17 cellular contexts compared by ENCODE assay signal in genomic region chr17:80838381-80839345, GRCh38.
DNase-seq lines count a peak whose midpoint lies in the region; ATAC-seq lines count a peak whose summit lies in the region.
"Had no signal": no experiment of that assay in that cellular context is flagged by ENCODE, and none has a peak within 500 bp of the region (broad histone marks: within the 10 kb centered on the region; RNA-seq: fewer than 3 reads in every experiment).

No MANE protein-coding gene starts in this region.

- peaks cover 17% of the 10 kb centered on the region for H3K36me3 Mint-ChIP-seq in activated naive CD4-positive, alpha-beta T cell treated with anti-CD3 and anti-CD28 coated beads for 36 hours (ENCODE audit: low read depth)
- H3K36me3 Mint-ChIP-seq in activated naive CD8-positive, alpha-beta T cell treated with anti-CD3 and anti-CD28 coated beads, Interleukin-2, amount 50 U/mL, for 24 hours (ENCODE audit: low read depth) = peaks cover 8% of the 10 kb centered on the region
- peaks cover 17% of the 10 kb centered on the region for H3K36me3 Mint-ChIP-seq in stimulated activated effector memory CD8-positive, alpha-beta T cell treated with anti-CD3 and anti-CD28 coated beads, Interleukin-12 subunit alpha, Interleukin-12 subunit beta, amount 100 ng/mL, for 72 hours

- H3K27me3 Mint-ChIP-seq in activated naive CD4-positive, alpha-beta T cell treated with anti-CD3 and anti-CD28 coated beads for 36 hours (ENCODE audit: low read depth) = no peaks in the 10 kb centered on the region
- no peaks in the 10 kb centered on the region for H3K27me3 Mint-ChIP-seq in activated naive CD8-positive, alpha-beta T cell treated with anti-CD3 and anti-CD28 coated beads, Interleukin-2, amount 50 U/mL, for 24 hours

- peaks cover 9% of the 10 kb centered on the region for H3K4me1 Mint-ChIP-seq in activated naive CD4-positive, alpha-beta T cell treated with anti-CD3 and anti-CD28 coated beads for 36 hours (ENCODE audit: low read depth)
- H3K4me1 Mint-ChIP-seq in activated naive CD8-positive, alpha-beta T cell treated with anti-CD3 and anti-CD28 coated beads, Interleukin-2, amount 50 U/mL, for 24 hours = peaks cover 12% of the 10 kb centered on the region
- H3K4me1 Mint-ChIP-seq in stimulated activated effector memory CD8-positive, alpha-beta T cell treated with anti-CD3 and anti-CD28 coated beads, Interleukin-12 subunit alpha, Interleukin-12 subunit beta, amount 100 ng/mL, for 72 hours = peaks cover 9% of the 10 kb centered on the region

- no peak for DNase-seq in activated naive CD4-positive, alpha-beta T cell treated with anti-CD3 and anti-CD28 coated beads for 36 hours
- no peak for DNase-seq in activated naive CD4-positive, alpha-beta T cell (lab: John Stamatoyannopoulos, UW)
- DNase-seq in NCI-H1092 (lab: John Stamatoyannopoulos, UW) = peak; percentile 70
- DNase-seq in activated naive CD8-positive, alpha-beta T cell treated with anti-CD3 and anti-CD28 coated beads, Interleukin-2, amount 50 U/mL, for 24 hours = no peak
- DNase-seq in stimulated activated effector memory CD8-positive, alpha-beta T cell treated with anti-CD3 and anti-CD28 coated beads, Interleukin-12 subunit alpha, Interleukin-12 subunit beta, amount 100 ng/mL, for 72 hours (ENCODE audit: low spot score in 2 of 2) = no peak
- no peak for DNase-seq in stimulated activated CD4-positive, alpha-beta T cell treated with anti-CD3 and anti-CD28 coated beads, Interleukin-2, amount 100 ng/mL, for 48 hours
- DNase-seq: activated gamma-delta T cell, COR-L47, EL, NCI-H774, occipital lobe, PC-3, SJCRH30, T-helper 9 cell, transverse colon had no signal

- CTCF ChIA-PET in activated naive CD4-positive, alpha-beta T cell treated with anti-CD3 and anti-CD28 coated beads for 36 hours (lab: Charles Lee) = no interaction called here

- intact Hi-C loops in activated naive CD4-positive, alpha-beta T cell treated with anti-CD3 and anti-CD28 coated beads for 36 hours (cut with micrococcal nuclease) = no loop called here

- peak overlapping the region; percentile 37 for H3K27ac Mint-ChIP-seq in activated naive CD4-positive, alpha-beta T cell treated with anti-CD3 and anti-CD28 coated beads for 36 hours
- H3K27ac Mint-ChIP-seq in activated naive CD8-positive, alpha-beta T cell treated with anti-CD3 and anti-CD28 coated beads, Interleukin-2, amount 50 U/mL, for 24 hours = peak overlapping the region; percentile 49
- H3K27ac Mint-ChIP-seq in stimulated activated effector memory CD8-positive, alpha-beta T cell treated with anti-CD3 and anti-CD28 coated beads, Interleukin-12 subunit alpha, Interleukin-12 subunit beta, amount 100 ng/mL, for 72 hours = peak overlapping the region; percentile 71

- no peaks in the 10 kb centered on the region for H3K9me3 Mint-ChIP-seq in activated naive CD4-positive, alpha-beta T cell treated with anti-CD3 and anti-CD28 coated beads for 36 hours
- H3K9me3 Mint-ChIP-seq in activated naive CD8-positive, alpha-beta T cell treated with anti-CD3 and anti-CD28 coated beads, Interleukin-2, amount 50 U/mL, for 24 hours = no peaks in the 10 kb centered on the region
- no peaks in the 10 kb centered on the region for H3K9me3 Mint-ChIP-seq in stimulated activated effector memory CD8-positive, alpha-beta T cell treated with anti-CD3 and anti-CD28 coated beads, Interleukin-12 subunit alpha, Interleukin-12 subunit beta, amount 100 ng/mL, for 72 hours

- peak; percentile 16 for ATAC-seq in activated naive CD8-positive, alpha-beta T cell treated with anti-CD3 and anti-CD28 coated beads, Interleukin-2, amount 50 U/mL, for 24 hours
- ATAC-seq in stimulated activated effector memory CD8-positive, alpha-beta T cell treated with anti-CD3 and anti-CD28 coated beads, Interleukin-12 subunit alpha, Interleukin-12 subunit beta, amount 100 ng/mL, for 72 hours = no peak
- ATAC-seq in HG03439 (IDR thresholded peaks at IDR 0.05; ENCODE audit: unreplicated experiment) (no peak), GM18907 (IDR thresholded peaks at IDR 0.05; ENCODE audit: unreplicated experiment) (no peak)
- ATAC-seq: PC-3 had no signal

- no peak overlapping the region for H3K4me3 Mint-ChIP-seq in activated naive CD4-positive, alpha-beta T cell treated with anti-CD3 and anti-CD28 coated beads for 36 hours
- H3K4me3 Mint-ChIP-seq in activated naive CD8-positive, alpha-beta T cell treated with anti-CD3 and anti-CD28 coated beads, Interleukin-2, amount 50 U/mL, for 24 hours = no peak overlapping the region
- H3K4me3 Mint-ChIP-seq in stimulated activated effector memory CD8-positive, alpha-beta T cell treated with anti-CD3 and anti-CD28 coated beads, Interleukin-12 subunit alpha, Interleukin-12 subunit beta, amount 100 ng/mL, for 72 hours = no peak overlapping the region
